In genomic region chr4:158254328-158254727, GRCh38 we compare ENCODE assay signal across 1 cellular context.
TF ChIP-seq lines count a peak whose summit lies in the region.

No MANE protein-coding gene starts in this region.

TF ChIP-seq in GM23338, 12 proteins besides CTCF, POLR2A, EP300 and RAD21 (continued from another document):
- TF ChIP-seq REST (IDR thresholded peaks at IDR 0.05; ENCODE audit: unreplicated experiment): no peak
- TF ChIP-seq EZH2phosphoT487 (IDR thresholded peaks at IDR 0.05; ENCODE audit: unreplicated experiment): no peak
